Comparison of ENCODE assay signal across 15 cellular contexts in the genomic region with DNA sequence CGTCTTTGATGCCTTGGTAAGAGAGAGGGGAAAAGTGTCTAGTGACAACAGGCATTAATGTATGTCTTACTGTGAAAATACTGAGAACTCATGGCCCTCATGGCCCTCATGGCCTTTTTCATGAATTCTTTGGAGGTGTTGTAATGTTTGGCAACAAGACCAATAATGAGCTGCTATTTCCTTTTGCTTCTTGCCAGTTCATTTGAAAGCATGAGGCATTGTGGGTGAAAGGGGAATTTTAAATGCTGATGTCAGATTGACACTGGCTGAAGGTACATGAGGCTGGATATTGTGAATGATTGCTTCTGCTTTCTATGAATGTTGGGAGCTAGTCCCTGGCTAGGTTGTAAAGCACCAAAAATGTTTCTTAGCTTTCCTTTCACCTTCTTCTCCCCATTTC.
DNase-seq lines count a peak whose midpoint lies in the region; ATAC-seq and TF ChIP-seq lines count a peak whose summit lies in the region.
"Had no signal": no experiment of that assay in that cellular context is flagged by ENCODE, and none has a peak within 500 bp of the region (broad histone marks: within the 10 kb centered on the region; RNA-seq: fewer than 3 reads in every experiment).

No MANE protein-coding gene starts in this region.

- H3K27ac ChIP-seq in endodermal cell (ENCODE audit: low read depth, low read length) (no peak overlapping the region), WERI-Rb-1 (no peak overlapping the region)
- H3K27ac ChIP-seq: heart right ventricle had no signal

- H3K9ac ChIP-seq in endodermal cell (ENCODE audit: extremely low read depth, low read length, poor library complexity, severe bottlenecking): no peak overlapping the region

- H3K9me3 ChIP-seq in endodermal cell (ENCODE audit: control insufficient read depth, low read length) (no peaks in the 10 kb centered on the region), WERI-Rb-1 (ENCODE audit: severe bottlenecking) (no peaks in the 10 kb centered on the region)
- H3K9me3 ChIP-seq: heart right ventricle, spleen had no signal

- H3K27ac Mint-ChIP-seq in stimulated activated naive CD8-positive, alpha-beta T cell treated with anti-CD3 and anti-CD28 coated beads, Interleukin-15, Interleukin-2, amounts not matched to agents 100 ng/mL and 50 ng/mL, for 24 hours: peak overlapping the region; percentile 37
- no peak overlapping the region for H3K27ac Mint-ChIP-seq in endodermal cell
- H3K27ac Mint-ChIP-seq: activated CD8-positive, alpha-beta memory T cell treated with anti-CD3 and anti-CD28 coated beads, Interleukin-2, amount 10 ng/mL, durations not matched to agents 7 days and 5 days; T-cell had no signal

- ATAC-seq in stimulated activated naive CD8-positive, alpha-beta T cell treated with anti-CD3 and anti-CD28 coated beads, Interleukin-15, Interleukin-2, amounts not matched to agents 100 U/mL and 50 U/mL, for 24 hours: no peak
- ATAC-seq: activated CD8-positive, alpha-beta memory T cell treated with anti-CD3 and anti-CD28 coated beads, Interleukin-2, amount 10 ng/mL, durations not matched to agents 7 days and 5 days; T-cell had no signal

- H3K4me1 ChIP-seq in endodermal cell (ENCODE audit: control insufficient read depth, insufficient read depth, low read length): no peaks in the 10 kb centered on the region

- H3K4me1 Mint-ChIP-seq in stimulated activated naive CD8-positive, alpha-beta T cell treated with anti-CD3 and anti-CD28 coated beads, Interleukin-15, Interleukin-2, amounts not matched to agents 100 ng/mL and 50 ng/mL, for 24 hours (ENCODE audit: low read depth): no peaks in the 10 kb centered on the region
- H3K4me1 Mint-ChIP-seq in endodermal cell: no peaks in the 10 kb centered on the region

- no peak for DNase-seq in stimulated activated naive CD8-positive, alpha-beta T cell treated with anti-CD3 and anti-CD28 coated beads, Interleukin-15, Interleukin-2, amounts not matched to agents 100 U/mL and 50 U/mL, for 24 hours
- peak; percentile 59 for DNase-seq in amniotic epithelial cell (ENCODE audit: low read depth)
- peak; percentile 73 for DNase-seq in glomerular visceral epithelial cell (ENCODE audit: extremely low spot score)
- DNase-seq in stimulated activated naive CD4-positive, alpha-beta T cell (lab: John Stamatoyannopoulos, UW): no peak
- no peak for DNase-seq in endodermal cell
- no peak for DNase-seq in WERI-Rb-1
- no peak for DNase-seq in DMS79 treated with DMSO at 0.1 percent for 48 hours (lab: John Stamatoyannopoulos, UW)
- DNase-seq: activated CD8-positive, alpha-beta memory T cell treated with anti-CD3 and anti-CD28 coated beads, Interleukin-2, amount 10 ng/mL, durations not matched to agents 7 days and 5 days; CD4-positive, CD25-positive, alpha-beta regulatory T cell; central memory CD4-positive, alpha-beta T cell; heart right ventricle; NCI-H774; spleen; T-cell had no signal

- H3K9me3 Mint-ChIP-seq in stimulated activated naive CD8-positive, alpha-beta T cell treated with anti-CD3 and anti-CD28 coated beads, Interleukin-15, Interleukin-2, amounts not matched to agents 100 ng/mL and 50 ng/mL, for 24 hours: peaks cover 3% of the 10 kb centered on the region
- H3K9me3 Mint-ChIP-seq in endodermal cell: no peaks in the 10 kb centered on the region
- H3K9me3 Mint-ChIP-seq: T-cell had no signal

- 93 to 100% methylated on average over 1 of the region's 1 CpG for WGBS in endodermal cell (ENCODE audit: insufficient coverage in 1 of 2, insufficient read length in 1 of 2), 2 experiments

- no peak overlapping the region for H3K4me3 Mint-ChIP-seq in stimulated activated naive CD8-positive, alpha-beta T cell treated with anti-CD3 and anti-CD28 coated beads, Interleukin-15, Interleukin-2, amounts not matched to agents 100 ng/mL and 50 ng/mL, for 24 hours
- H3K4me3 Mint-ChIP-seq in endodermal cell: no peak overlapping the region
- H3K4me3 Mint-ChIP-seq: activated CD8-positive, alpha-beta memory T cell treated with anti-CD3 and anti-CD28 coated beads, Interleukin-2, amount 10 ng/mL, durations not matched to agents 7 days and 5 days; CD4-positive, CD25-positive, alpha-beta regulatory T cell; T-cell had no signal

- TF ChIP-seq CTCF in endodermal cell (conservative IDR thresholded peaks at IDR 0.05) (no peak), WERI-Rb-1 (IDR thresholded peaks at IDR 0.05; ENCODE audit: low read depth, low read length) (no peak)

- no peaks in the 10 kb centered on the region for H3K36me3 ChIP-seq in endodermal cell (ENCODE audit: control insufficient read depth, insufficient read depth, low read length)
- no peaks in the 10 kb centered on the region for H3K36me3 ChIP-seq in WERI-Rb-1

- no peaks in the 10 kb centered on the region for H3K27me3 ChIP-seq in endodermal cell (ENCODE audit: control insufficient read depth, insufficient read depth, low read length, poor library complexity, severe bottlenecking)
- H3K27me3 ChIP-seq in WERI-Rb-1 (ENCODE audit: insufficient read depth, low read depth, severe bottlenecking): peaks cover 58% of the 10 kb centered on the region
- H3K27me3 ChIP-seq: spleen had no signal

- H3K36me3 Mint-ChIP-seq in stimulated activated naive CD8-positive, alpha-beta T cell treated with anti-CD3 and anti-CD28 coated beads, Interleukin-15, Interleukin-2, amounts not matched to agents 100 ng/mL and 50 ng/mL, for 24 hours (ENCODE audit: low read depth): peaks cover 97% of the 10 kb centered on the region
- H3K36me3 Mint-ChIP-seq in endodermal cell (ENCODE audit: low read depth): no peaks in the 10 kb centered on the region

- H3K4me3 ChIP-seq in endodermal cell (ENCODE audit: low read length) (no peak overlapping the region), WERI-Rb-1 (ENCODE audit: low read depth, low read length) (no peak overlapping the region)
- H3K4me3 ChIP-seq: heart right ventricle, spleen had no signal

- H3K27me3 Mint-ChIP-seq in stimulated activated naive CD8-positive, alpha-beta T cell treated with anti-CD3 and anti-CD28 coated beads, Interleukin-15, Interleukin-2, amounts not matched to agents 100 ng/mL and 50 ng/mL, for 24 hours: no peaks in the 10 kb centered on the region
- no peaks in the 10 kb centered on the region for H3K27me3 Mint-ChIP-seq in endodermal cell (ENCODE audit: insufficient read depth)
- H3K27me3 Mint-ChIP-seq: activated CD8-positive, alpha-beta memory T cell treated with anti-CD3 and anti-CD28 coated beads, Interleukin-2, amount 10 ng/mL, durations not matched to agents 7 days and 5 days; CD4-positive, CD25-positive, alpha-beta regulatory T cell; T-cell had no signal

Comparison
In these comparisons a context has a peak if more than half of its experiments do, and no peak if none do; other contexts are left out.
1. DNase-seq: peak in amniotic epithelial cell (single experiment) and glomerular visceral epithelial cell (single experiment); none in stimulated activated naive CD8-positive, alpha-beta T cell treated with anti-CD3 and anti-CD28 coated beads, Interleukin-15, Interleukin-2, amounts not matched to agents 100 U/mL and 50 U/mL, for 24 hours (single experiment), stimulated activated naive CD4-positive, alpha-beta T cell (0 of 6), endodermal cell (single experiment), WERI-Rb-1 (single experiment) and DMS79 treated with DMSO at 0.1 percent for 48 hours (single experiment).